2 cellular contexts compared by ENCODE assay signal in the genomic region with DNA sequence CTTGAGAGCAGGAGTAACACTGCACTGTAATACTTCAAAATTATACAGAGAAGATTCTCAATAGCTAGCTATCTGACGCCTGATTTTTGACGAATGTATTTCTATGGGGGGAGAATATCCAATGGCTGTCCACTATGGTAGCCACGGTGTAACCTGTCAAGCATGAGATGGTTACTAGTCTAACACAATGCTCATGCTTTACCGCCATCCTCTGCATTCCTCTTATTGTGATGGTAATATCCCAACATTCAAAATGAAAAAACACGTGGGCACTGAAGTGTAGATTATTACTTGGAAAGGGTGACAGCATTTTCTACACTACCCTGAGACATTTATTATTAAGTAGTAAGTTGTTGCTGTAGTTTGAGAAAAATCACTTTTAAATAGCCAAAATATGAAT.
TF ChIP-seq lines count a peak whose summit lies in the region.

No MANE protein-coding gene starts in this region.

TF ChIP-seq in GM23338, 12 proteins besides CTCF, POLR2A, EP300 and RAD21 (continued from another document):
- no peak for TF ChIP-seq ETS1 (IDR thresholded peaks at IDR 0.05)
- 0 out of 2 replicates have a peak, but pooled peaks have one; percentile 18 for TF ChIP-seq NANOG (IDR thresholded peaks at IDR 0.05; ENCODE audit: borderline replicate concordance)
- TF ChIP-seq POLR2AphosphoS5 (IDR thresholded peaks at IDR 0.05; ENCODE audit: low read depth) = no peak
- TF ChIP-seq CREB1 (CRISPR knock-in tag; IDR thresholded peaks at IDR 0.05; ENCODE audit: low read depth) = no peak
TF ChIP-seq in GM23338: peak in this region for 1.

TF ChIP-seq in H1, 55 proteins besides CTCF, POLR2A, EP300 and RAD21 (continued from another document):
- peak; percentile 77 for TF ChIP-seq TEAD4 (IDR thresholded peaks at IDR 0.05; ENCODE audit: low read depth, low read length)
- TF ChIP-seq, protein P1, sequence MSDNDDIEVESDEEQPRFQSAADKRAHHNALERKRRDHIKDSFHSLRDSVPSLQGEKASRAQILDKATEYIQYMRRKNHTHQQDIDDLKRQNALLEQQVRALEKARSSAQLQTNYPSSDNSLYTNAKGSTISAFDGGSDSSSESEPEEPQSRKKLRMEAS (IDR thresholded peaks at IDR 0.05) = peak; percentile 72
- no peak for TF ChIP-seq SP1 (IDR thresholded peaks at IDR 0.05; ENCODE audit: low read depth, low read length)
- TF ChIP-seq, protein P2, sequence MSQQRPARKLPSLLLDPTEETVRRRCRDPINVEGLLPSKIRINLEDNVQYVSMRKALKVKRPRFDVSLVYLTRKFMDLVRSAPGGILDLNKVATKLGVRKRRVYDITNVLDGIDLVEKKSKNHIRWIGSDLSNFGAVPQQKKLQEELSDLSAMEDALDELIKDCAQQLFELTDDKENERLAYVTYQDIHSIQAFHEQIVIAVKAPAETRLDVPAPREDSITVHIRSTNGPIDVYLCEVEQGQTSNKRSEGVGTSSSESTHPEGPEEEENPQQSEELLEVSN (IDR thresholded peaks at IDR 0.05) = peak; percentile 76
- TF ChIP-seq POLR2AphosphoS5 (IDR thresholded peaks at IDR 0.05; ENCODE audit: low read depth, low read length) = no peak
- TF ChIP-seq CHD2 (IDR thresholded peaks at IDR 0.05; ENCODE audit: low read length) = no peak
